1 cellular context compared by ENCODE assay signal in the genomic region with DNA sequence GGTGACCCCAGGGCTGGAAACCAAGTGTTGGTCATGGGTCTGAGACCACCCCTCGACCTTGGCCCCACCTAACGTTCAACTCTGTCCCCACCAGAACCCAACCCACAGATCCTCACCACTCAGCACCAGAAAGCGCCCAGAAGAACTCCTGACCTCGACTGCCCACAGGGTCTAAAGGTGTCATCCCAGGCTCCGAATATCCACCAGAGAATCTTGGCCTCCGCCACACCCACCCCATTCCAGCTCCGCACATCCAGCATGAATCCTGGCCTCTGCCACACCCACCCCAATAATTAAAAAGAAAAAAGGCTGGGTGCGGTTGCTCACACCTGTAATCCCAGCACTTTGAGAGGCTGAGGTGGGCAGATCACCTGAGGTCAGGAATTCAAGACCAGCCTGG.
TF ChIP-seq lines count a peak whose summit lies in the region.

No MANE protein-coding gene starts in this region.

TF ChIP-seq in IMR-90, 13 proteins besides CTCF, POLR2A, EP300 and RAD21 (continued from another document):
- no peak for TF ChIP-seq USF2 (IDR thresholded peaks at IDR 0.05; ENCODE audit: low read depth, low read length)
